8 cellular contexts compared by ENCODE assay signal in the genomic region with DNA sequence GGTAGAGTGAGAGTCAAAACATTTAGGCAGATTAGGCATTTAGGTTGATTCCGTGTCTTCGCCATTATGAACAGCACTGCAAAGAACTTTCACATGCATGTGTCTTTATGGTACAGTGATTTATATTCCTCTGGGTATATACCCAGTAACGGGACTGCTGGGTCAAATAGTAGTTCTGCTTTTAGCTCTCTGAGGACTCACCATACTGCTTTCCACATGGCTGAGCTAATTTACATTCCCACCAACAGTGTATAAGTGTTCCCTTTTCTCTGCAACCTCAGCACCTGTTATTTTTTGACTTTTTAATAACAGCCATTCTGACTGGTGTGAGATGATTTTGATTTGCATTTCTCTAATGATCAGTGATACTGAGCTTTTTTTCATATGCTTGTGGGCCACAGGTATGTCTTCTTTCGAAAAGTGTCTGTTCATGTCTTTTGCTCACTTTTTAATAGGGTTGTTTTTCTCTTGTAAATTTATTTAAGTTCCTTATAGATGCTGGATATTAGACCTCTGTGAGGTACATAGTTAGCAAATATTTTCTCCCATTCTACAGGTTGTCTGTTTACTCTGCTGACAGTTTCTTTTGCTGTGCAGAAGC.
DNase-seq lines count a peak whose midpoint lies in the region; ATAC-seq and TF ChIP-seq lines count a peak whose summit lies in the region.
"Not testable (repeated sequence)": the region's sequence is repeated elsewhere in the genome, so short reads cannot be mapped to it uniquely, and the experiment has no call there.

No MANE protein-coding gene starts in this region.

- H3K9ac ChIP-seq in SU-DHL-6 (ENCODE audit: low read length): not testable (repeated sequence)

- not testable (repeated sequence) for TF ChIP-seq CTCF in SU-DHL-6 (IDR thresholded peaks at IDR 0.05; ENCODE audit: insufficient read depth, low read length, poor library complexity, severe bottlenecking)

- peaks cover 16% of the 10 kb centered on the region for H3F3A ChIP-seq in SU-DHL-6 (ENCODE audit: insufficient read depth)

- H3K9me2 ChIP-seq in SU-DHL-6 (replicated peaks; ENCODE audit: insufficient read depth, low read length): not testable (repeated sequence)

- not testable (repeated sequence) for H3K27me3 Mint-ChIP-seq in stimulated activated naive B cell treated with anti-CD40 and anti-IgM and Interleukin-4, amounts not matched to agents 10 μg/mL and 1 μg/mL and 100 μg/mL, for 72 hours

- not testable (repeated sequence) for H3K36me3 ChIP-seq in SU-DHL-6 (ENCODE audit: low read length)

- H3K4me3 Mint-ChIP-seq in stimulated activated naive B cell treated with anti-CD40 and anti-IgM and Interleukin-4, amounts not matched to agents 10 μg/mL and 1 μg/mL and 100 μg/mL, for 72 hours: peak overlapping the region; percentile 40 to 45

- peak; percentile 85 for ATAC-seq in GM18499 (IDR thresholded peaks at IDR 0.05; ENCODE audit: insufficient read depth, unreplicated experiment)
- ATAC-seq in GM19025 (IDR thresholded peaks at IDR 0.05; ENCODE audit: low read depth, unreplicated experiment): peak; percentile 85
- ATAC-seq in GM21390 (IDR thresholded peaks at IDR 0.05; ENCODE audit: unreplicated experiment): peak; percentile 89
- peak; percentile 93 for ATAC-seq in HG02759 (IDR thresholded peaks at IDR 0.05; ENCODE audit: unreplicated experiment)
- ATAC-seq in HG03097 (IDR thresholded peaks at IDR 0.05; ENCODE audit: low FRiP score, unreplicated experiment): peak; percentile 77
- ATAC-seq in HG03565 (IDR thresholded peaks at IDR 0.05; ENCODE audit: unreplicated experiment): peak; percentile 89
- ATAC-seq in stimulated activated naive B cell treated with anti-CD40 and anti-IgM and Interleukin-4, amounts not matched to agents 10 μg/mL and 1 μg/mL and 100 μg/mL, for 72 hours (replicated peaks): peak; percentile 97 to 99

- peaks cover 15% of the 10 kb centered on the region; the same call in 1 of the 2 replicates for H3K9me3 ChIP-seq in SU-DHL-6 (ENCODE audit: insufficient read depth, low read length)

- peak overlapping the region; percentile 90 for H3K27ac Mint-ChIP-seq in stimulated activated naive B cell treated with anti-CD40 and anti-IgM and Interleukin-4, amounts not matched to agents 10 μg/mL and 1 μg/mL and 100 μg/mL, for 72 hours

- not testable (repeated sequence) for H3K79me2 ChIP-seq in SU-DHL-6 (ENCODE audit: insufficient read depth, low read length)

- H3K27me3 ChIP-seq in SU-DHL-6 (ENCODE audit: low read length): not testable (repeated sequence)

- peaks cover 39 to 50% of the 10 kb centered on the region in 2 donors for H3K36me3 Mint-ChIP-seq in stimulated activated naive B cell treated with anti-CD40 and anti-IgM and Interleukin-4, amounts not matched to agents 10 μg/mL and 1 μg/mL and 100 μg/mL, for 72 hours

- peak; percentile 58 for DNase-seq in stimulated activated naive B cell treated with anti-CD40 and anti-IgM and Interleukin-4, amounts not matched to agents 10 μg/mL and 1 μg/mL and 100 μg/mL, for 72 hours

- H3K4me2 ChIP-seq in SU-DHL-6 (ENCODE audit: low read depth, low read length, poor library complexity, severe bottlenecking): peak overlapping the region; percentile 48

- peaks cover 30 to 67% of the 10 kb centered on the region in 2 donors for H3K4me1 Mint-ChIP-seq in stimulated activated naive B cell treated with anti-CD40 and anti-IgM and Interleukin-4, amounts not matched to agents 10 μg/mL and 1 μg/mL and 100 μg/mL, for 72 hours

- H3K27ac ChIP-seq in SU-DHL-6 (ENCODE audit: low read depth, low read length): peak overlapping the region; percentile 78

- peak overlapping the region; percentile 38 for H3K4me3 ChIP-seq in SU-DHL-6 (ENCODE audit: insufficient read depth, low read length, poor library complexity, severe bottlenecking)

- H3K9me3 Mint-ChIP-seq in stimulated activated naive B cell treated with anti-CD40 and anti-IgM and Interleukin-4, amounts not matched to agents 10 μg/mL and 1 μg/mL and 100 μg/mL, for 72 hours: peaks cover 14 to 17% of the 10 kb centered on the region in 2 donors

- H4K20me1 ChIP-seq in SU-DHL-6 (ENCODE audit: low read depth, low read length): not testable (repeated sequence)

- H2AFZ ChIP-seq in SU-DHL-6 (ENCODE audit: low read depth, low read length, severe bottlenecking): not testable (repeated sequence)

Comparison
In these comparisons a context has a peak if more than half of its experiments do, and no peak if none do; other contexts are left out.
1. Peak in every context shown above with its lines: DNase-seq, ATAC-seq, H3K4me3 ChIP-seq and H3K27ac ChIP-seq.